Comparison of ENCODE assay signal across 1 cellular context in genomic region chr6:134614606-134615485, GRCh38.
TF ChIP-seq lines count a peak whose summit lies in the region.

No MANE protein-coding gene starts in this region.

TF ChIP-seq in H1, 55 proteins besides CTCF, POLR2A, EP300 and RAD21:
- TF ChIP-seq CEBPB (IDR thresholded peaks at IDR 0.05; ENCODE audit: low read depth, low read length) (0 out of 2 replicates have a peak, but pooled peaks have one; percentile 10), SRF (IDR thresholded peaks at IDR 0.05; ENCODE audit: low read depth, low read length) (no peak), NANOG (IDR thresholded peaks at IDR 0.05; ENCODE audit: insufficient read depth, low read depth, low read length, poor library complexity, severe bottlenecking) (no peak), RBBP5 (IDR thresholded peaks at IDR 0.05; ENCODE audit: borderline replicate concordance, low read depth, low read length) (no peak), HDAC2 (IDR thresholded peaks at IDR 0.05; ENCODE audit: borderline replicate concordance in 1 of 2, low read depth in 2 of 2, low read length in 2 of 2) (no peak), JUND (IDR thresholded peaks at IDR 0.05; ENCODE audit: low read length) (no peak), SIX5 (IDR thresholded peaks at IDR 0.05; ENCODE audit: low read depth, low read length) (no peak), ATF3 (IDR thresholded peaks at IDR 0.05; ENCODE audit: insufficient read depth, low read depth, low read length) (no peak)
